In genomic region chr10:81031774-81032173, GRCh38 we compare ENCODE assay signal across 16 cellular contexts.
A peak's percentile ranks its signal among the peaks of the same experiment; 100 is the strongest.
DNase-seq lines count a peak whose midpoint lies in the region; ATAC-seq and TF ChIP-seq lines count a peak whose summit lies in the region.
"Had no signal": no experiment of that assay in that cellular context is flagged by ENCODE, and none has a peak within 500 bp of the region (broad histone marks: within the 10 kb centered on the region; RNA-seq: fewer than 3 reads in every experiment).

No MANE protein-coding gene starts in this region.

- no peak for TF ChIP-seq CTCF in GM13977 (IDR thresholded peaks at IDR 0.05; ENCODE audit: extremely low read depth, insufficient read depth, missing control alignments)

- ATAC-seq in GM19397 (IDR thresholded peaks at IDR 0.05; ENCODE audit: unreplicated experiment) (peak; percentile 49), HG02642 (IDR thresholded peaks at IDR 0.05; ENCODE audit: poor library complexity, unreplicated experiment) (peak; percentile 68), HG03196 (IDR thresholded peaks at IDR 0.05; ENCODE audit: unreplicated experiment) (peak; percentile 66)
- ATAC-seq: heart left ventricle had no signal

- in situ Hi-C loops in GM13977 (cut with MboI; ENCODE audit: low pct_unique_long_range_greater_than_20kb, low sequenced_read_pairs, unreplicated experiment) = no loop called here

- DNase-seq in GM13977 (ENCODE audit: low spot score) = peak; percentile 50
- DNase-seq in superior temporal gyrus (ENCODE audit: extremely low spot score) = no peak
- DNase-seq in SKM-1 treated with dmso at 0.1 percent for 144 hours (lab: John Stamatoyannopoulos, UW; ENCODE audit: unreplicated experiment) = no peak
- DNase-seq in HCEC 1CT = no peak
- DNase-seq in DMS153 treated with DMSO at 0.1 percent for 48 hours (lab: John Stamatoyannopoulos, UW; ENCODE audit: unreplicated experiment) = no peak
- DNase-seq: ACHN; caudate nucleus; heart left ventricle; NCI-H1105 treated with DMSO at 0.1 percent for 48 hours; NK-92 treated with Interleukin-12 subunit alpha and Interleukin-12 subunit beta, amount 100 ng/mL, for 24 hours; small intestine; T-helper 1 cell; tibial artery had no signal
